In genomic region chr20:49484180-49485140, GRCh38 we compare ENCODE assay signal across 8 cellular contexts. TPM values are rescaled to one million over a fixed set of nuclear protein-coding genes. Genes with fewer than 3 reads are reported as not detected.
DNase-seq lines count a peak whose midpoint lies in the region; ATAC-seq and TF ChIP-seq lines count a peak whose summit lies in the region.

No MANE protein-coding gene starts in this region.

- no peak overlapping the region for H3K56ac ChIP-seq in H9 (ENCODE audit: insufficient read length, low read depth, low read length)

- no peak overlapping the region for H3T11ph ChIP-seq in H9 (ENCODE audit: low read length)

- H4K5ac ChIP-seq in H9 (ENCODE audit: insufficient read length, low read depth, low read length), result no peak overlapping the region

- H3K9ac ChIP-seq in H9 (ENCODE audit: extremely low read depth, insufficient read length, low read length) (peak overlapping the region; percentile 57), liver (ENCODE audit: low read depth in 1 of 2, low read length in 2 of 2) (no peak overlapping the region)

- H2BK5ac ChIP-seq in H9 (ENCODE audit: insufficient read length, low read length), result no peak overlapping the region

- H3K23me2 ChIP-seq in H9 (ENCODE audit: insufficient read length, low read depth, low read length, poor library complexity, severe bottlenecking), result peaks cover 14% of the 10 kb centered on the region

- peaks cover 66% of the 10 kb centered on the region for H3K27me3 Mint-ChIP-seq in H9 (ENCODE audit: low read depth)
- peaks cover 75% of the 10 kb centered on the region for H3K27me3 Mint-ChIP-seq in dendritic cell treated with granulocyte-macrophage colony-stimulating factor and Interleukin-4, amounts not matched to agents 40 ng/mL and 50 ng/mL, for 4 days

- H2AK5ac ChIP-seq in H9 (ENCODE audit: insufficient read length, low read length), result no peak overlapping the region

- WGBS in H9 (ENCODE audit: extremely low coverage, insufficient read length, low lambda C conversion rate), result no CpG with 5 or more reads among the region's 61 CpGs
- 3% methylated on average over 61 of the region's 61 CpGs for WGBS in liver

- H2BK120ac ChIP-seq in H9 (ENCODE audit: low read depth, low read length, poor library complexity, severe bottlenecking), result no peak overlapping the region

- no peak overlapping the region for H2AFZ ChIP-seq in H9 (ENCODE audit: low read length)

- peak; percentile 79 for DNase-seq in AG08395 (ENCODE audit: low spot score)
- DNase-seq in H9, result peak; percentile 87
- peak; percentile 64 for DNase-seq in NCI-H460 (ENCODE audit: extremely low read depth, low read depth)
- peak; percentile 24 to 34 for DNase-seq in activated CD4-positive, alpha-beta T cell treated with anti-CD3 and anti-CD28 coated beads, Interleukin-2, amount 50 U/mL, for 24 hours (ENCODE audit: low read depth in 1 of 2, low spot score in 1 of 2)
- peak; percentile 30 for DNase-seq in stimulated activated CD4-positive, alpha-beta T cell treated with anti-CD3 and anti-CD28 coated beads, Interleukin-2, amount 100 ng/mL, for 4 hours (ENCODE audit: low read depth)

- H3K9me3 ChIP-seq in H9 (ENCODE audit: control insufficient read depth, low read depth, low read length) (no peaks in the 10 kb centered on the region), liver (ENCODE audit: control insufficient read depth in 4 of 4, low read length in 3 of 4) (no peaks in the 10 kb centered on the region)

- H4K8ac ChIP-seq in H9 (replicated peaks; ENCODE audit: insufficient read length, low read depth, low read length), result no peak overlapping the region

- H2BK15ac ChIP-seq in H9 (ENCODE audit: low read depth, low read length), result no peak overlapping the region

- no peak overlapping the region for H4K91ac ChIP-seq in H9 (ENCODE audit: insufficient read length, low read depth, low read length)

- peak overlapping the region; percentile 62; the same call in 1 of the 2 replicates for H3K14ac ChIP-seq in H9 (ENCODE audit: insufficient read depth, low read length)

- H3K27ac ChIP-seq in H9 (ENCODE audit: insufficient read length, low read depth, low read length), result no peak overlapping the region
- H3K27ac ChIP-seq in liver (ENCODE audit: low read depth in 1 of 2, low read length in 2 of 2), result no peak overlapping the region

- peak overlapping the region; percentile 78 to 88 for H3K4me3 Mint-ChIP-seq in H9
- peak overlapping the region; percentile 45 for H3K4me3 Mint-ChIP-seq in dendritic cell treated with granulocyte-macrophage colony-stimulating factor and Interleukin-4, amounts not matched to agents 40 ng/mL and 50 ng/mL, for 4 days

- no peaks in the 10 kb centered on the region for H3K36me3 ChIP-seq in liver (ENCODE audit: control insufficient read depth in 4 of 4, insufficient read depth in 3 of 4, low read depth in 1 of 4, low read length in 3 of 4)

- intact Hi-C loops in dendritic cell treated with granulocyte-macrophage colony-stimulating factor and Interleukin-4, amounts not matched to agents 40 ng/mL and 50 ng/mL, for 4 days (cut with micrococcal nuclease), result loop anchor here (10.0 kb wide), 1 partner anchor 100 kb away; no protein-coding TSS in a partner anchor

- TF ChIP-seq CTCF in H9 (conservative IDR thresholded peaks at IDR 0.05) (peak; percentile 88), liver (IDR thresholded peaks at IDR 0.05; ENCODE audit: low read depth, low read length, missing input control) (peak; percentile 63)

- H3K27ac Mint-ChIP-seq in H9, result no peak overlapping the region
- H3K27ac Mint-ChIP-seq in dendritic cell treated with granulocyte-macrophage colony-stimulating factor and Interleukin-4, amounts not matched to agents 40 ng/mL and 50 ng/mL, for 4 days, result no peak overlapping the region

- H3K27me3 ChIP-seq in H9 (ENCODE audit: insufficient read depth, low read length) (no peaks in the 10 kb centered on the region; the same call in 1 of the 2 replicates), liver (ENCODE audit: control insufficient read depth in 4 of 4, insufficient read depth in 4 of 4, low read length in 3 of 4) (no peaks in the 10 kb centered on the region)

- no peak overlapping the region for H3K23ac ChIP-seq in H9 (ENCODE audit: insufficient read length, low read depth, low read length)

- ATAC-seq in HG02763 (IDR thresholded peaks at IDR 0.05; ENCODE audit: unreplicated experiment), result no peak

- peak overlapping the region; percentile 13 for H3K18ac ChIP-seq in H9 (ENCODE audit: insufficient read length, low read depth, low read length)

- no peak overlapping the region for H3K4ac ChIP-seq in H9 (ENCODE audit: low read depth, low read length)

- H3K4me1 ChIP-seq in H9 (ENCODE audit: insufficient read depth, low read length), result no peaks in the 10 kb centered on the region
- H3K4me1 ChIP-seq in liver (ENCODE audit: control insufficient read depth in 4 of 4, insufficient read depth in 4 of 4, low read length in 3 of 4), result peaks cover 13 to 45% (median 18%) of the 10 kb centered on the region in 4 donors

- H3K79me2 ChIP-seq in H9 (ENCODE audit: insufficient read depth, low read length), result no peaks in the 10 kb centered on the region

- H3K79me1 ChIP-seq in H9 (ENCODE audit: insufficient read depth, low read depth, low read length, poor library complexity, severe bottlenecking), result no peaks in the 10 kb centered on the region

- peaks cover 2 to 7% of the 10 kb centered on the region in 2 experiments; a peak in 2 of 4 replicates for H3K4me1 Mint-ChIP-seq in H9
- H3K4me1 Mint-ChIP-seq in dendritic cell treated with granulocyte-macrophage colony-stimulating factor and Interleukin-4, amounts not matched to agents 40 ng/mL and 50 ng/mL, for 4 days (ENCODE audit: low read depth), result peaks cover 8% of the 10 kb centered on the region

- no peaks in the 10 kb centered on the region for H4K20me1 ChIP-seq in H9 (ENCODE audit: control insufficient read depth, insufficient read depth, insufficient read length)

- H3K36me3 Mint-ChIP-seq in H9 (ENCODE audit: insufficient read depth in 1 of 3, low read depth in 3 of 3), result peaks cover 0 to 5% (median 2%) of the 10 kb centered on the region in 3 experiments; a peak in 3 of 7 replicates
- no peaks in the 10 kb centered on the region for H3K36me3 Mint-ChIP-seq in dendritic cell treated with granulocyte-macrophage colony-stimulating factor and Interleukin-4, amounts not matched to agents 40 ng/mL and 50 ng/mL, for 4 days (ENCODE audit: low read depth)

- H3K4me2 ChIP-seq in H9 (ENCODE audit: insufficient read depth, insufficient read length, low read length), result peak overlapping the region; percentile 95

- peak overlapping the region in 2 of 3 donors; percentile 15 to 72 for H3K4me3 ChIP-seq in liver (ENCODE audit: low read depth in 1 of 3, low read length in 3 of 3)

- TF ChIP-seq RAD21 in liver (IDR thresholded peaks at IDR 0.05), result peak; percentile 81 to 89

- H2BK20ac ChIP-seq in H9 (ENCODE audit: low read depth, low read length, poor library complexity, severe bottlenecking), result no peak overlapping the region

- H3K9me3 Mint-ChIP-seq in H9, result no peaks in the 10 kb centered on the region; a peak in 1 of 5 replicates
- no peaks in the 10 kb centered on the region for H3K9me3 Mint-ChIP-seq in dendritic cell treated with granulocyte-macrophage colony-stimulating factor and Interleukin-4, amounts not matched to agents 40 ng/mL and 50 ng/mL, for 4 days

- no peak overlapping the region for H2BK12ac ChIP-seq in H9 (ENCODE audit: insufficient read length, low read depth, low read length)

TF ChIP-seq in liver, 16 proteins besides CTCF, POLR2A, EP300 and RAD21 (continues in another document):
- no peak for TF ChIP-seq EGR1 (IDR thresholded peaks at IDR 0.05; ENCODE audit: low read depth in 2 of 2)
- no peak for TF ChIP-seq FOXA1 (IDR thresholded peaks at IDR 0.05)
- no peak for TF ChIP-seq HNF4G (IDR thresholded peaks at IDR 0.05)
- TF ChIP-seq YY1 (IDR thresholded peaks at IDR 0.05), result no peak
- no peak for TF ChIP-seq HNF4A (conservative IDR thresholded peaks at IDR 0.05)
- TF ChIP-seq GABPA (IDR thresholded peaks at IDR 0.05 in 1 of 2, conservative IDR thresholded peaks at IDR 0.05 in 1 of 2), result no peak
- TF ChIP-seq, protein P1, sequence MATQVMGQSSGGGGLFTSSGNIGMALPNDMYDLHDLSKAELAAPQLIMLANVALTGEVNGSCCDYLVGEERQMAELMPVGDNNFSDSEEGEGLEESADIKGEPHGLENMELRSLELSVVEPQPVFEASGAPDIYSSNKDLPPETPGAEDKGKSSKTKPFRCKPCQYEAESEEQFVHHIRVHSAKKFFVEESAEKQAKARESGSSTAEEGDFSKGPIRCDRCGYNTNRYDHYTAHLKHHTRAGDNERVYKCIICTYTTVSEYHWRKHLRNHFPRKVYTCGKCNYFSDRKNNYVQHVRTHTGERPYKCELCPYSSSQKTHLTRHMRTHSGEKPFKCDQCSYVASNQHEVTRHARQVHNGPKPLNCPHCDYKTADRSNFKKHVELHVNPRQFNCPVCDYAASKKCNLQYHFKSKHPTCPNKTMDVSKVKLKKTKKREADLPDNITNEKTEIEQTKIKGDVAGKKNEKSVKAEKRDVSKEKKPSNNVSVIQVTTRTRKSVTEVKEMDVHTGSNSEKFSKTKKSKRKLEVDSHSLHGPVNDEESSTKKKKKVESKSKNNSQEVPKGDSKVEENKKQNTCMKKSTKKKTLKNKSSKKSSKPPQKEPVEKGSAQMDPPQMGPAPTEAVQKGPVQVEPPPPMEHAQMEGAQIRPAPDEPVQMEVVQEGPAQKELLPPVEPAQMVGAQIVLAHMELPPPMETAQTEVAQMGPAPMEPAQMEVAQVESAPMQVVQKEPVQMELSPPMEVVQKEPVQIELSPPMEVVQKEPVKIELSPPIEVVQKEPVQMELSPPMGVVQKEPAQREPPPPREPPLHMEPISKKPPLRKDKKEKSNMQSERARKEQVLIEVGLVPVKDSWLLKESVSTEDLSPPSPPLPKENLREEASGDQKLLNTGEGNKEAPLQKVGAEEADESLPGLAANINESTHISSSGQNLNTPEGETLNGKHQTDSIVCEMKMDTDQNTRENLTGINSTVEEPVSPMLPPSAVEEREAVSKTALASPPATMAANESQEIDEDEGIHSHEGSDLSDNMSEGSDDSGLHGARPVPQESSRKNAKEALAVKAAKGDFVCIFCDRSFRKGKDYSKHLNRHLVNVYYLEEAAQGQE (IDR thresholded peaks at IDR 0.05), result peak; percentile 84

RNA-seq across cellular contexts. Expression of gene KCNB1, which starts 2.0 kb away (rescaled TPM):
- 0.42 and 0.68 TPM in 2 replicates for total RNA-seq in H9 (2021)
- total RNA-seq in NCI-H460 (2014; rRNA removed; shearing (Covaris generic)), result not detected in 2 replicates
- polyA plus RNA-seq in NCI-H460 (2014; cell fraction: nucleus; rRNA removed), result not detected in 2 replicates
- total RNA-seq in liver, result under 1 TPM; under 0.01 to 0.33 TPM
- polyA plus RNA-seq in liver, result 1 to 10 TPM; 2.5 to 3.4 TPM

Comparison
In these comparisons a context has a peak if more than half of its experiments do, and no peak if none do; other contexts are left out.
1. DNase-seq: peak in every context shown above with its lines; median percentile 87 in H9; 79 in AG08395; 64 in NCI-H460; 30 in stimulated activated CD4-positive, alpha-beta T cell treated with anti-CD3 and anti-CD28 coated beads, Interleukin-2, amount 100 ng/mL, for 4 hours; 29 in activated CD4-positive, alpha-beta T cell treated with anti-CD3 and anti-CD28 coated beads, Interleukin-2, amount 50 U/mL, for 24 hours.